ENCODE assay signal across 1 cellular context in genomic region chr1:179924268-179924667, GRCh38.
TF ChIP-seq lines count a peak whose summit lies in the region.

No MANE protein-coding gene starts in this region.

TF ChIP-seq in GM12878, 131 proteins besides CTCF, POLR2A, EP300 and RAD21:
- TF ChIP-seq ZBTB40 (IDR thresholded peaks at IDR 0.05; ENCODE audit: borderline replicate concordance) (no peak), ZNF622 (IDR thresholded peaks at IDR 0.05) (no peak), PML (IDR thresholded peaks at IDR 0.05; ENCODE audit: low read length) (no peak), TCF7 (IDR thresholded peaks at IDR 0.05; ENCODE audit: borderline replicate concordance) (no peak), ESRRA (IDR thresholded peaks at IDR 0.05; ENCODE audit: low read length) (no peak), MEF2A (IDR thresholded peaks at IDR 0.05; ENCODE audit: insufficient read depth, low read depth, low read length) (no peak), RFX5 (IDR thresholded peaks at IDR 0.05; ENCODE audit: low read depth, low read length) (no peak), MLLT1 (IDR thresholded peaks at IDR 0.05) (no peak)
